8 cellular contexts compared by ENCODE assay signal in genomic region chr3:51995346-51996156, GRCh38. TPM values are rescaled to one million over a fixed set of nuclear protein-coding genes. Genes with fewer than 3 reads are reported as not detected.
A peak's percentile ranks its signal among the peaks of the same experiment; 100 is the strongest.
DNase-seq lines count a peak whose midpoint lies in the region; ATAC-seq and TF ChIP-seq lines count a peak whose summit lies in the region.

Gene RPL29 (minus strand): TSS chr3:51995895. CDS start chr3:51995461, 434 bp downstream.

- DNase-seq in GM23248 (peak; percentile 98), Kasumi-1 (lab: John Stamatoyannopoulos, UW) (peak; percentile 98), RPMI8226 (peak; percentile 95), fibroblast of gingiva (ENCODE audit: low read depth) (peak; percentile 94)
- DNase-seq in activated T-helper 1 cell treated with anti-CD3 and anti-CD28 coated beads, Interleukin-12 subunit alpha, Interleukin-12 subunit beta, Interleukin-2, Interleukin-4 antibody, amounts not matched to agents 30 ng/mL and 10 ng/mL and 1 ng/mL, durations not matched to agents 14 hours and 24 hours and 36 hours (ENCODE audit: low spot score), result peak; percentile 88
- peak; percentile 78 to 94 (median 92) for DNase-seq in naive thymus-derived CD8-positive, alpha-beta T cell
- peak; percentile 91 for DNase-seq in stimulated activated naive B cell treated with anti-CD40 and anti-IgM and Interleukin-4, amounts not matched to agents 10 μg/mL and 1 μg/mL and 100 μg/mL, for 72 hours

- peak within 1 kb of the TSS; percentile 95 for H2AFZ ChIP-seq in GM23248

- H3K27me3 ChIP-seq in DOHH2 (ENCODE audit: control insufficient read depth, low read length), result peaks cover 5% of the 10 kb centered on the region; the same call in 1 of the 2 replicates
- no peaks in the 10 kb centered on the region for H3K27me3 ChIP-seq in GM23248 (replicated peaks; ENCODE audit: insufficient read depth)

- peaks cover 39% of the 10 kb centered on the region for H3F3A ChIP-seq in DOHH2 (ENCODE audit: control insufficient read depth, insufficient read depth)
- peaks cover 32% of the 10 kb centered on the region for H3F3A ChIP-seq in GM23248 (ENCODE audit: insufficient read depth)

- H3K9ac ChIP-seq in GM23248, result peak within 1 kb of the TSS; percentile 99

- H3K9me2 ChIP-seq in DOHH2 (replicated peaks; ENCODE audit: control insufficient read depth, low read length) (no peaks in the 10 kb centered on the region), GM23248 (ENCODE audit: insufficient read depth) (no peaks in the 10 kb centered on the region)

- in situ Hi-C loops in GM23248 (cut with MboI), result no loop called here

- no peak for TF ChIP-seq CTCF in DOHH2 (IDR thresholded peaks at IDR 0.05; ENCODE audit: low read depth, low read length, poor library complexity, severe bottlenecking)

- H3K27me3 Mint-ChIP-seq in activated T-helper 1 cell treated with anti-CD3 and anti-CD28 coated beads, Interleukin-12 subunit alpha, Interleukin-12 subunit beta, Interleukin-2, Interleukin-4 antibody, amounts not matched to agents 30 ng/mL and 10 ng/mL and 1 ng/mL, durations not matched to agents 14 hours and 24 hours and 36 hours (ENCODE audit: insufficient read depth), result peaks cover 5% of the 10 kb centered on the region
- H3K27me3 Mint-ChIP-seq in naive thymus-derived CD8-positive, alpha-beta T cell, result peaks cover 0 to 1% (median 0%) of the 10 kb centered on the region in 5 donors
- peaks cover 0 to 6% of the 10 kb centered on the region in 2 donors for H3K27me3 Mint-ChIP-seq in stimulated activated naive B cell treated with anti-CD40 and anti-IgM and Interleukin-4, amounts not matched to agents 10 μg/mL and 1 μg/mL and 100 μg/mL, for 72 hours

- peaks cover 5% of the 10 kb centered on the region; the same call in 1 of the 2 replicates for H4K20me1 ChIP-seq in DOHH2 (ENCODE audit: control insufficient read depth, insufficient read depth, low read depth, low read length)
- H4K20me1 ChIP-seq in GM23248 (ENCODE audit: insufficient read depth), result peaks cover 3% of the 10 kb centered on the region; the same call in 1 of the 2 replicates

- H3K4me2 ChIP-seq in DOHH2 (ENCODE audit: low read length) (peak within 1 kb of the TSS; percentile 93), GM23248 (ENCODE audit: unreplicated experiment) (peak within 1 kb of the TSS; percentile 98)

- H3K4me1 ChIP-seq in DOHH2 (ENCODE audit: control insufficient read depth, low read length) (peaks cover 38% of the 10 kb centered on the region), GM23248 (ENCODE audit: insufficient read depth) (peaks cover 8% of the 10 kb centered on the region)

- H3K36me3 ChIP-seq in DOHH2 (ENCODE audit: control insufficient read depth, low read length), result peaks cover 44% of the 10 kb centered on the region
- H3K36me3 ChIP-seq in GM23248 (ENCODE audit: low read depth), result peaks cover 23% of the 10 kb centered on the region; the same call in 1 of the 2 replicates

- peaks cover 24% of the 10 kb centered on the region for H3K79me2 ChIP-seq in DOHH2 (ENCODE audit: control insufficient read depth, low read length)
- H3K79me2 ChIP-seq in GM23248 (ENCODE audit: insufficient read depth), result peaks cover 42% of the 10 kb centered on the region

- H3K9me3 Mint-ChIP-seq in activated T-helper 1 cell treated with anti-CD3 and anti-CD28 coated beads, Interleukin-12 subunit alpha, Interleukin-12 subunit beta, Interleukin-2, Interleukin-4 antibody, amounts not matched to agents 30 ng/mL and 10 ng/mL and 1 ng/mL, durations not matched to agents 14 hours and 24 hours and 36 hours, result no peaks in the 10 kb centered on the region
- no peaks in the 10 kb centered on the region for H3K9me3 Mint-ChIP-seq in naive thymus-derived CD8-positive, alpha-beta T cell
- no peaks in the 10 kb centered on the region for H3K9me3 Mint-ChIP-seq in stimulated activated naive B cell treated with anti-CD40 and anti-IgM and Interleukin-4, amounts not matched to agents 10 μg/mL and 1 μg/mL and 100 μg/mL, for 72 hours

- intact Hi-C loops in activated T-helper 1 cell treated with anti-CD3 and anti-CD28 coated beads, Interleukin-12 subunit alpha, Interleukin-12 subunit beta, Interleukin-2, Interleukin-4 antibody, amounts not matched to agents 30 ng/mL and 10 ng/mL and 1 ng/mL, durations not matched to agents 14 hours and 24 hours and 36 hours (cut with micrococcal nuclease), result loop anchor here (1.0 to 10.0 kb wide), 9 partner anchors 12 to 1641 kb away; partner anchors contain the start of genes ABHD14B, ACY1, ALAS1 and CYB561D2

- peaks cover 37% of the 10 kb centered on the region for H3K36me3 Mint-ChIP-seq in activated T-helper 1 cell treated with anti-CD3 and anti-CD28 coated beads, Interleukin-12 subunit alpha, Interleukin-12 subunit beta, Interleukin-2, Interleukin-4 antibody, amounts not matched to agents 30 ng/mL and 10 ng/mL and 1 ng/mL, durations not matched to agents 14 hours and 24 hours and 36 hours (ENCODE audit: low read depth)
- H3K36me3 Mint-ChIP-seq in naive thymus-derived CD8-positive, alpha-beta T cell, result peaks cover 0 to 38% (median 2%) of the 10 kb centered on the region in 3 donors
- peaks cover 44 to 49% of the 10 kb centered on the region in 2 donors for H3K36me3 Mint-ChIP-seq in stimulated activated naive B cell treated with anti-CD40 and anti-IgM and Interleukin-4, amounts not matched to agents 10 μg/mL and 1 μg/mL and 100 μg/mL, for 72 hours

- H3K4me3 Mint-ChIP-seq in activated T-helper 1 cell treated with anti-CD3 and anti-CD28 coated beads, Interleukin-12 subunit alpha, Interleukin-12 subunit beta, Interleukin-2, Interleukin-4 antibody, amounts not matched to agents 30 ng/mL and 10 ng/mL and 1 ng/mL, durations not matched to agents 14 hours and 24 hours and 36 hours, result peak within 1 kb of the TSS; percentile 98
- peak within 1 kb of the TSS; percentile 95 to 100 (median 100) for H3K4me3 Mint-ChIP-seq in naive thymus-derived CD8-positive, alpha-beta T cell
- H3K4me3 Mint-ChIP-seq in stimulated activated naive B cell treated with anti-CD40 and anti-IgM and Interleukin-4, amounts not matched to agents 10 μg/mL and 1 μg/mL and 100 μg/mL, for 72 hours, result peak within 1 kb of the TSS; percentile 93 to 100

- H3K4me3 ChIP-seq in DOHH2 (ENCODE audit: low read length) (peak within 1 kb of the TSS; percentile 99), GM23248 (peak within 1 kb of the TSS; percentile 100)

- peak within 1 kb of the TSS; percentile 100 for H3K27ac Mint-ChIP-seq in activated T-helper 1 cell treated with anti-CD3 and anti-CD28 coated beads, Interleukin-12 subunit alpha, Interleukin-12 subunit beta, Interleukin-2, Interleukin-4 antibody, amounts not matched to agents 30 ng/mL and 10 ng/mL and 1 ng/mL, durations not matched to agents 14 hours and 24 hours and 36 hours
- H3K27ac Mint-ChIP-seq in naive thymus-derived CD8-positive, alpha-beta T cell, result peak within 1 kb of the TSS; percentile 99 to 100 (median 100)
- H3K27ac Mint-ChIP-seq in stimulated activated naive B cell treated with anti-CD40 and anti-IgM and Interleukin-4, amounts not matched to agents 10 μg/mL and 1 μg/mL and 100 μg/mL, for 72 hours, result peak within 1 kb of the TSS; percentile 100

- peak; percentile 95 to 97 for ATAC-seq in naive thymus-derived CD8-positive, alpha-beta T cell
- peak; percentile 92 to 96 for ATAC-seq in stimulated activated naive B cell treated with anti-CD40 and anti-IgM and Interleukin-4, amounts not matched to agents 10 μg/mL and 1 μg/mL and 100 μg/mL, for 72 hours (replicated peaks)

- peak within 1 kb of the TSS; percentile 76 for H3K27ac ChIP-seq in DOHH2 (ENCODE audit: low read depth, low read length)
- H3K27ac ChIP-seq in GM23248, result peak within 1 kb of the TSS; percentile 88

- WGBS in GM23248 (ENCODE audit: low coverage in 1 of 2, low lambda C conversion rate in 2 of 2, missing lambda C conversion rate in 2 of 2), 2 experiments, result 1 to 2% methylated on average over 40 of the region's 40 CpGs

- POLR2A ChIA-PET in naive thymus-derived CD8-positive, alpha-beta T cell (lab: Charles Lee), result interaction anchor here (0.7 to 4.9 kb wide), 21 partner anchors 9 to 1426 kb away, joined by 3 to 37 read pairs (median 4); partner anchors contain the start of genes ABHD14A, ABHD14B, ACY1 and DUSP7

- peaks cover 24% of the 10 kb centered on the region for H3K4me1 Mint-ChIP-seq in activated T-helper 1 cell treated with anti-CD3 and anti-CD28 coated beads, Interleukin-12 subunit alpha, Interleukin-12 subunit beta, Interleukin-2, Interleukin-4 antibody, amounts not matched to agents 30 ng/mL and 10 ng/mL and 1 ng/mL, durations not matched to agents 14 hours and 24 hours and 36 hours (ENCODE audit: low read depth)
- peaks cover 15 to 41% (median 31%) of the 10 kb centered on the region in 4 donors for H3K4me1 Mint-ChIP-seq in naive thymus-derived CD8-positive, alpha-beta T cell
- peaks cover 21 to 50% of the 10 kb centered on the region in 2 donors for H3K4me1 Mint-ChIP-seq in stimulated activated naive B cell treated with anti-CD40 and anti-IgM and Interleukin-4, amounts not matched to agents 10 μg/mL and 1 μg/mL and 100 μg/mL, for 72 hours

- H3K9me3 ChIP-seq in DOHH2 (ENCODE audit: control insufficient read depth, insufficient read depth, low read length) (no peaks in the 10 kb centered on the region), GM23248 (ENCODE audit: low read depth) (no peaks in the 10 kb centered on the region)

RNA-seq across cellular contexts. Expression of gene RPL29, which starts in this region (rescaled TPM):
- total RNA-seq in GM23248 (2014; rRNA removed; shearing (Covaris generic)), result 965 and 1,164 TPM in 2 replicates
- 665 and 690 TPM in 2 replicates for polyA plus RNA-seq in GM23248 (2016; fragmentation: Nextera tagmentation; extraction: Ambion mirVana)
- total RNA-seq in activated T-helper 1 cell treated with anti-CD3 and anti-CD28 coated beads, Interleukin-12 subunit alpha, Interleukin-12 subunit beta, Interleukin-2, Interleukin-4 antibody, amounts not matched to agents 30 ng/mL and 10 ng/mL and 1 ng/mL, durations not matched to agents 14 hours and 24 hours and 36 hours, result 1,590 and 1,596 TPM in 2 replicates
- 1,000 to 10,000 TPM; 1,232 to 1,277 TPM for total RNA-seq in naive thymus-derived CD8-positive, alpha-beta T cell
- 1,000 to 10,000 TPM; 1,632 to 1,741 (median 1,693) TPM for polyA plus RNA-seq in naive thymus-derived CD8-positive, alpha-beta T cell

Comparison
In these comparisons a context has a peak if more than half of its experiments do, and no peak if none do; other contexts are left out.
1. Peak in every context shown above with its lines: DNase-seq, ATAC-seq, H3K4me3 ChIP-seq and H3K27ac ChIP-seq.